1 cellular context compared by ENCODE assay signal in genomic region chr3:10166213-10166604, GRCh38.
TF ChIP-seq lines count a peak whose summit lies in the region.

No MANE protein-coding gene starts in this region.

TF ChIP-seq in GM12878, 131 proteins besides CTCF, POLR2A, EP300 and RAD21:
- TF ChIP-seq FOS (IDR thresholded peaks at IDR 0.05; ENCODE audit: borderline replicate concordance, extremely low read depth, insufficient read length) (no peak), ATF7 (IDR thresholded peaks at IDR 0.05; ENCODE audit: low read depth) (no peak), SUPT20H (IDR thresholded peaks at IDR 0.05; ENCODE audit: borderline replicate concordance, control insufficient read depth, low read depth, low read length) (no peak), PAX5 (IDR thresholded peaks at IDR 0.05; ENCODE audit: borderline replicate concordance, low read depth, low read length) (no peak), TBL1XR1 (IDR thresholded peaks at IDR 0.05; ENCODE audit: low read depth, low read length) (no peak), BCLAF1 (IDR thresholded peaks at IDR 0.05) (no peak)
